ENCODE assay signal across 28 cellular contexts in genomic region chr7:92303761-92304160, GRCh38.
"Had no signal": no experiment of that assay in that cellular context is flagged by ENCODE, and none has a peak within 500 bp of the region (broad histone marks: within the 10 kb centered on the region; RNA-seq: fewer than 3 reads in every experiment).

No MANE protein-coding gene starts in this region.

- H3K9me3 ChIP-seq: gastrocnemius medialis, mucosa of descending colon, right atrium auricular region, testis, tibial artery had no signal

- H3K27ac ChIP-seq: dorsolateral prefrontal cortex, gastrocnemius medialis, neural progenitor cell, parathyroid adenoma, right atrium auricular region, skin epidermis, testis, tibial artery had no signal

- H3K27me3 Mint-ChIP-seq: memory B cell; naive B cell; natural killer cell treated with Interleukin-12 subunit alpha and Interleukin-12 subunit beta and Interleukin-15 and Interleukin-18, amount 100 ng/mL, for 72 hours; progenitor cell of endocrine pancreas; stimulated activated memory B cell treated with anti-CD40 and anti-IgM and Interleukin-4, amounts not matched to agents 10 μg/mL and 1 μg/mL and 100 μg/mL, for 72 hours; type B pancreatic cell had no signal

- H3K4me1 ChIP-seq: gastrocnemius medialis, neural progenitor cell, parathyroid adenoma, right atrium auricular region, testis, tibial artery had no signal

- H3K4me2 ChIP-seq: neural progenitor cell had no signal

- ATAC-seq: esophagus mucosa; gastrocnemius medialis; left colon; left ventricle myocardium superior; mucosa of descending colon; natural killer cell treated with Interleukin-12 subunit alpha and Interleukin-12 subunit beta and Interleukin-15 and Interleukin-18, amount 100 ng/mL, for 72 hours; stimulated activated memory B cell treated with anti-CD40 and anti-IgM and Interleukin-4, amounts not matched to agents 10 μg/mL and 1 μg/mL and 100 μg/mL, for 72 hours; stimulated activated naive CD8-positive, alpha-beta T cell treated with anti-CD3 and anti-CD28 coated beads, Interleukin-15, Interleukin-2, amounts not matched to agents 100 U/mL and 50 U/mL, for 24 hours had no signal

- H2AFZ ChIP-seq: neural progenitor cell, parathyroid adenoma had no signal

- H3K79me2 ChIP-seq: parathyroid adenoma had no signal

- H3K4me3 ChIP-seq: dorsolateral prefrontal cortex, gastrocnemius medialis, lung, mucosa of descending colon, neural progenitor cell, right atrium auricular region, skin epidermis, testis, tibial artery had no signal

- H3K9me3 Mint-ChIP-seq: memory B cell; naive B cell; natural killer cell treated with Interleukin-12 subunit alpha and Interleukin-12 subunit beta and Interleukin-15 and Interleukin-18, amount 100 ng/mL, for 72 hours; neural progenitor cell; type B pancreatic cell had no signal

- H3K27ac Mint-ChIP-seq: memory B cell; naive B cell; natural killer cell treated with Interleukin-12 subunit alpha and Interleukin-12 subunit beta and Interleukin-15 and Interleukin-18, amount 100 ng/mL, for 72 hours; neural progenitor cell; progenitor cell of endocrine pancreas; stimulated activated memory B cell treated with anti-CD40 and anti-IgM and Interleukin-4, amounts not matched to agents 10 μg/mL and 1 μg/mL and 100 μg/mL, for 72 hours; type B pancreatic cell had no signal

- H3K4me3 Mint-ChIP-seq: memory B cell; naive B cell; natural killer cell treated with Interleukin-12 subunit alpha and Interleukin-12 subunit beta and Interleukin-15 and Interleukin-18, amount 100 ng/mL, for 72 hours; neural progenitor cell; stimulated activated memory B cell treated with anti-CD40 and anti-IgM and Interleukin-4, amounts not matched to agents 10 μg/mL and 1 μg/mL and 100 μg/mL, for 72 hours; type B pancreatic cell had no signal

- DNase-seq: caudate nucleus; dorsolateral prefrontal cortex; effector CD4-positive, alpha-beta T cell; foreskin fibroblast; gastrocnemius medialis; head of caudate nucleus; left colon; left ventricle myocardium superior; mucosa of descending colon; naive B cell; stimulated activated CD4-positive, alpha-beta T cell treated with anti-CD3 and anti-CD28 coated beads, Interleukin-15, amount 100 ng/mL, for 24 hours; stimulated activated CD4-positive, alpha-beta T cell treated with anti-CD3 and anti-CD28 coated beads, Interleukin-4, amount 100 ng/mL, for 24 hours; stimulated activated naive CD8-positive, alpha-beta T cell treated with anti-CD3 and anti-CD28 coated beads, Interleukin-15, Interleukin-2, amounts not matched to agents 100 U/mL and 50 U/mL, for 24 hours; substantia nigra; testis; tibial artery had no signal

- FAIRE-seq: colon had no signal

- H3K27me3 ChIP-seq: dorsolateral prefrontal cortex, gastrocnemius medialis, neural progenitor cell, right atrium auricular region, testis, tibial artery had no signal

- H3K4me1 Mint-ChIP-seq: memory B cell; naive B cell; neural progenitor cell; stimulated activated memory B cell treated with anti-CD40 and anti-IgM and Interleukin-4, amounts not matched to agents 10 μg/mL and 1 μg/mL and 100 μg/mL, for 72 hours had no signal

- H3K36me3 ChIP-seq: gastrocnemius medialis, right atrium auricular region had no signal
